In the genomic region with DNA sequence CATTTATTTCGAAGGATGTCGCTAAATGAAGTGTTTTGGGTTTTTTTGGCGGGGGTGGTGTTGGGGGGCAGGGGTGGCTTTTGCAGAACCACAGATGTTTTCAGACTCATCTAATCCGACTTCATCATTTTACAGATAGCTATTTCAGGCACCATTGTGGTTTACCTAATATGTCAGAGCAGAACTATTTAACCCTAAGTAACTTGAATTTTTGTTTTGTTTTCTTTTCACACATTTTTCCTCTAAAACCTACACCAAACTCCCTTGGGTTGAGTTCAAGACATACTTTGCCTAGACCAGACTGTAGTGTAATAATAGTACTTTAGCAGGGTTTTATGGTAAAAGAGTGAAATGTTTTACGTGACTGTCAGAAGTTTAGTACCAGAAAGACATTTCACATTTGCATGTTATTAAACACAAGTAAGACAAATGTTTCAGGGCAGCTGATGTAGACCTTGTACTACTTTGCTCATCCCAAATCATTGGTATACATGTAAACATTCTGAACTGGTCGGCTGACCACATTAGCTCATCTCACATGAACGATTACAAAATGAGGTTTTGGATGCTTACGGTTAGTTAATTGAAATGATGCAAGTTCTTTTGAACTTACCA, we compare ENCODE assay signal across 8 cellular contexts. TPM values are rescaled to one million over a fixed set of nuclear protein-coding genes. Genes with fewer than 3 reads are reported as not detected.
DNase-seq lines count a peak whose midpoint lies in the region; ATAC-seq and TF ChIP-seq lines count a peak whose summit lies in the region.

No MANE protein-coding gene starts in this region.

- TF ChIP-seq POLR2A in uterus (IDR thresholded peaks at IDR 0.05) = no peak

- no peak overlapping the region for H3K4me3 ChIP-seq in AG09309 (ENCODE audit: control insufficient read depth, low read depth, low read length)
- no peak overlapping the region for H3K4me3 ChIP-seq in cardiac fibroblast (replicated peaks in 1 of 2; ENCODE audit: low read depth in 2 of 2, low read length in 2 of 2)
- H3K4me3 ChIP-seq in uterus = no peak overlapping the region
- no peak overlapping the region for H3K4me3 ChIP-seq in A673 (ENCODE audit: low read depth, low read length, poor library complexity, severe bottlenecking)

- peak; percentile 79 for DNase-seq in AG09309 (ENCODE audit: low read depth)
- peak; percentile 62 to 80 for DNase-seq in cardiac fibroblast (ENCODE audit: low read depth in 2 of 2)
- DNase-seq in uterus = peak in 1 of 2 donors; percentile 55
- no peak for DNase-seq in A673 (ENCODE audit: low spot score)
- DNase-seq in GDM1 (lab: John Stamatoyannopoulos, UW) = no peak
- no peak for DNase-seq in KBM-7

- no peaks in the 10 kb centered on the region for H3K27me3 ChIP-seq in uterus
- no peaks in the 10 kb centered on the region for H3K27me3 ChIP-seq in A673 (replicated peaks; ENCODE audit: insufficient read depth, low read depth, low read length, poor library complexity)

- no peak for TF ChIP-seq CTCF in AG09309 (IDR thresholded peaks at IDR 0.05; ENCODE audit: control insufficient read depth, insufficient read depth, low read depth, low read length, missing control alignments)
- TF ChIP-seq CTCF in cardiac fibroblast (IDR thresholded peaks at IDR 0.05; ENCODE audit: low read depth, low read length) = no peak
- TF ChIP-seq CTCF in uterus (IDR thresholded peaks at IDR 0.05) = no peak
- TF ChIP-seq CTCF in A673 (conservative IDR thresholded peaks at IDR 0.05; ENCODE audit: low read depth, low read length) = no peak

- H3K4me1 ChIP-seq in uterus (peaks cover 0 to 6% of the 10 kb centered on the region in 2 donors), A673 (ENCODE audit: insufficient read depth, low read length, poor library complexity, severe bottlenecking) (peaks cover 8% of the 10 kb centered on the region)

- in situ Hi-C loops in KBM-7 (cut with MboI; ENCODE audit: low pct_unique_long_range_greater_than_20kb, low sequenced_read_pairs) = no loop called here

- intact Hi-C loops in uterus (cut with DNase I; ENCODE audit: low total_unique reads) (no loop called here), A673 (cut with micrococcal nuclease; ENCODE audit: unreplicated experiment) (no loop called here)

- H3K36me3 ChIP-seq in uterus (no peaks in the 10 kb centered on the region), A673 (ENCODE audit: insufficient read depth, low read length, poor library complexity, severe bottlenecking) (no peaks in the 10 kb centered on the region)

- ATAC-seq in GM19351 (IDR thresholded peaks at IDR 0.05; ENCODE audit: unreplicated experiment) (peak; percentile 87), HG03175 (IDR thresholded peaks at IDR 0.05; ENCODE audit: unreplicated experiment) (peak; percentile 79)

- no peaks in the 10 kb centered on the region for H3K9me3 ChIP-seq in uterus
- no peaks in the 10 kb centered on the region for H3K9me3 ChIP-seq in A673 (ENCODE audit: low read depth, low read length, poor library complexity, severe bottlenecking)

- BruUV-seq in A673 (replicated peaks; lab: Mats Ljungman, UMichigan) = no TSS peak

- POLR2A ChIA-PET in A673 (lab: Charles Lee; ENCODE audit: low non-redundant PET) = no interaction called here

- H3K27ac ChIP-seq in uterus = peak overlapping the region; percentile 68 to 94
- no peak overlapping the region for H3K27ac ChIP-seq in A673 (ENCODE audit: low read depth, low read length, poor library complexity, severe bottlenecking)

- CTCF ChIA-PET in A673 (lab: Charles Lee) = no interaction called here

RNA-seq across cellular contexts. Expression of a gene that starts 37.7 kb away (rescaled TPM):
- 10 to 100 TPM; 24.1 to 82.9 (median 46.6) TPM for total RNA-seq in uterus
- 37.1 and 51.2 TPM in 2 replicates for total RNA-seq in A673 (2021)

Comparison
In these comparisons a context has a peak if more than half of its experiments do, and no peak if none do; other contexts are left out.
1. DNase-seq: peak in AG09309 (single experiment) and cardiac fibroblast (2 of 2); none in A673 (single experiment), GDM1 (single experiment) and KBM-7 (single experiment).